In the genomic region with DNA sequence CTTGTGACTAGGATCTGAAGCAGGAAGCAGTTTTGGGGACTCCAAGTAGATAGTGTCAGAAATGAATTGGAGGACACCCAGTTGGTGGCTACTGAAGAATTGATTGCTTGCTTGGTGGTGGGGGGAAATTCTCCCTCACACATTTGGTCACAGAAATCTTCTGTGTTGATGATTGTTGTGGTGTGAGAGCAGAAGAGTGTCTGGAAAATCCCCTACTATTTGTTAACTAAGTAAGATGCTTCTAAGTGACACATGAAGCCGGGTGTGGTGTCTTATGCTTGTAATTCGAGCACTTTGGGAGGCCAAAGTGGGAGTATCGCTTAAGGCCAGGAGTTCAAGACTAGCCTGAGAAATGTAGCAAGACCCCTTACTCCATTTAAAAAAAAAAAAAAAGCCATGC, we compare ENCODE assay signal across 20 cellular contexts. TPM values are rescaled to one million over a fixed set of nuclear protein-coding genes. Genes with fewer than 3 reads are reported as not detected.
DNase-seq lines count a peak whose midpoint lies in the region; ATAC-seq and TF ChIP-seq lines count a peak whose summit lies in the region.
"Had no signal": no experiment of that assay in that cellular context is flagged by ENCODE, and none has a peak within 500 bp of the region (broad histone marks: within the 10 kb centered on the region; RNA-seq: fewer than 3 reads in every experiment).

No MANE protein-coding gene starts in this region.

- intact Hi-C loops in OCI-LY7 (cut with micrococcal nuclease; ENCODE audit: unreplicated experiment) (no loop called here), gastrocnemius medialis (cut with DNase I; ENCODE audit: low total_unique reads) (no loop called here)

- H3K9me2 ChIP-seq in OCI-LY7 (ENCODE audit: insufficient read depth, low read length) = no peaks in the 10 kb centered on the region

- H3K9me3 ChIP-seq in OCI-LY7 (ENCODE audit: low read length) = no peaks in the 10 kb centered on the region
- H3K9me3 ChIP-seq in gastrocnemius medialis = no peaks in the 10 kb centered on the region
- H3K9me3 ChIP-seq: A549, HAP-1, MG63 had no signal

- peak overlapping the region; percentile 41; the same call in 1 of the 2 replicates for H2AFZ ChIP-seq in OCI-LY7 (ENCODE audit: low read length)
- H2AFZ ChIP-seq: GM23248 had no signal

- no peaks in the 10 kb centered on the region for H3K79me2 ChIP-seq in OCI-LY7 (ENCODE audit: insufficient read depth, low read depth, low read length)

- H3K36me3 ChIP-seq in OCI-LY7 (ENCODE audit: insufficient read depth, low read length) (no peaks in the 10 kb centered on the region), gastrocnemius medialis (no peaks in the 10 kb centered on the region)
- H3K36me3 ChIP-seq: HAP-1, MG63 had no signal

- H4K20me1 ChIP-seq in OCI-LY7 (ENCODE audit: insufficient read depth, low read length) = no peaks in the 10 kb centered on the region

- H3K4me3 ChIP-seq in GM12865 (ENCODE audit: low read depth, low read length) (no peak overlapping the region), OCI-LY7 (ENCODE audit: low read depth, low read length, poor library complexity, severe bottlenecking) (no peak overlapping the region), gastrocnemius medialis (no peak overlapping the region)
- H3K4me3 ChIP-seq: A549, GM23248, HAP-1, MG63 had no signal

- BruUV-seq in OCI-LY7 (replicated peaks; lab: Mats Ljungman, UMichigan) = no TSS peak

- no peak overlapping the region for H3K27ac ChIP-seq in OCI-LY7 (ENCODE audit: low read depth, low read length, poor library complexity, severe bottlenecking)
- no peak overlapping the region for H3K27ac ChIP-seq in gastrocnemius medialis
- H3K27ac ChIP-seq: A549, GM23248 had no signal

- no peaks in the 10 kb centered on the region for H3K27me3 ChIP-seq in gastrocnemius medialis
- H3K27me3 ChIP-seq: MG63 had no signal

- in situ Hi-C loops in gastrocnemius medialis (cut with MboI; ENCODE audit: low sequenced_read_pairs in 4 of 4) = no loop called here

- H3K4me2 ChIP-seq in OCI-LY7 (ENCODE audit: low read length) = no peak overlapping the region
- H3K4me2 ChIP-seq: A549 had no signal

- peak; percentile 58 for DNase-seq in GM12865 (ENCODE audit: low read depth)
- DNase-seq in OCI-LY7 (ENCODE audit: low spot score) = no peak
- DNase-seq in islet precursor cell = peak; percentile 31
- no peak for DNase-seq in gastrocnemius medialis
- DNase-seq in activated naive CD4-positive, alpha-beta T cell treated with anti-CD3 and anti-CD28 coated beads, Interleukin-2, amount 50 U/mL, for 16 hours = no peak
- DNase-seq: GDM1, GM23248, IMR-90, Kasumi-1, MG63, NCI-H1417, NCI-H1694 treated with DMSO at 0.1 percent for 48 hours, NCI-H2081 treated with DMSO at 0.1 percent for 48 hours, NCI-H446 treated with DMSO at 0.1 percent for 48 hours, NCI-H526 treated with DMSO at 0.1 percent for 48 hours, Right ventricle myocardium superior had no signal

- CTCF ChIA-PET in OCI-LY7 (lab: Charles Lee; ENCODE audit: unreplicated experiment) = no interaction called here

- POLR2A ChIA-PET in OCI-LY7 (lab: Charles Lee) = interaction anchor here (0.6 kb wide), 1 partner anchor 144 kb away, joined by 3 read pairs; no protein-coding TSS in a partner anchor

- no peak for TF ChIP-seq POLR2A in gastrocnemius medialis (IDR thresholded peaks at IDR 0.05)

- H3K4me1 ChIP-seq in OCI-LY7 (ENCODE audit: insufficient read depth, low read length, poor library complexity, severe bottlenecking) = no peaks in the 10 kb centered on the region
- peaks cover 5 to 23% of the 10 kb centered on the region in 2 donors for H3K4me1 ChIP-seq in gastrocnemius medialis
- H3K4me1 ChIP-seq: A549, HAP-1 had no signal

- TF ChIP-seq CTCF in GM12865 (IDR thresholded peaks at IDR 0.05; ENCODE audit: insufficient read depth, low read depth, low read length, missing control alignments) = no peak
- TF ChIP-seq CTCF in OCI-LY7 (conservative IDR thresholded peaks at IDR 0.05; ENCODE audit: low read length) = no peak
- no peak for TF ChIP-seq CTCF in gastrocnemius medialis (IDR thresholded peaks at IDR 0.05 in 4 of 5, conservative IDR thresholded peaks at IDR 0.05 in 1 of 5)

- ATAC-seq in GM18868 (IDR thresholded peaks at IDR 0.05; ENCODE audit: unreplicated experiment) (peak; percentile 43), gastrocnemius medialis (no peak), GM18870 (IDR thresholded peaks at IDR 0.05; ENCODE audit: unreplicated experiment) (no peak)
- ATAC-seq: A549 had no signal

RNA-seq across cellular contexts. Expression of a gene that starts 22.5 kb away (rescaled TPM):
- total RNA-seq in OCI-LY7 (2014; rRNA removed; shearing (Covaris generic)) = 4.6 and 6.3 TPM in 2 replicates
- total RNA-seq in OCI-LY7 (2022) (13.2 and 17.9 TPM in 2 replicates), gastrocnemius medialis (10 to 100 TPM in 1 of 4 donors, 1 to 10 TPM in 3; 5.6 to 11.7 (median 7.1) TPM)

RNA-seq across cellular contexts. Expression of a gene that starts 30.4 kb away (rescaled TPM):
- 25.5 and 32.1 TPM in 2 replicates for total RNA-seq in OCI-LY7 (2014; rRNA removed; shearing (Covaris generic))
- 59.6 and 67.2 TPM in 2 replicates for total RNA-seq in OCI-LY7 (2022)
- 100 to 1,000 TPM; 110 to 195 (median 162) TPM for total RNA-seq in gastrocnemius medialis

Comparison
In these comparisons a context has a peak if more than half of its experiments do, and no peak if none do; other contexts are left out.
1. DNase-seq: peak in GM12865 (single experiment) and islet precursor cell (single experiment); none in OCI-LY7 (single experiment), gastrocnemius medialis (0 of 2) and activated naive CD4-positive, alpha-beta T cell treated with anti-CD3 and anti-CD28 coated beads, Interleukin-2, amount 50 U/mL, for 16 hours (single experiment).